In the genomic region with DNA sequence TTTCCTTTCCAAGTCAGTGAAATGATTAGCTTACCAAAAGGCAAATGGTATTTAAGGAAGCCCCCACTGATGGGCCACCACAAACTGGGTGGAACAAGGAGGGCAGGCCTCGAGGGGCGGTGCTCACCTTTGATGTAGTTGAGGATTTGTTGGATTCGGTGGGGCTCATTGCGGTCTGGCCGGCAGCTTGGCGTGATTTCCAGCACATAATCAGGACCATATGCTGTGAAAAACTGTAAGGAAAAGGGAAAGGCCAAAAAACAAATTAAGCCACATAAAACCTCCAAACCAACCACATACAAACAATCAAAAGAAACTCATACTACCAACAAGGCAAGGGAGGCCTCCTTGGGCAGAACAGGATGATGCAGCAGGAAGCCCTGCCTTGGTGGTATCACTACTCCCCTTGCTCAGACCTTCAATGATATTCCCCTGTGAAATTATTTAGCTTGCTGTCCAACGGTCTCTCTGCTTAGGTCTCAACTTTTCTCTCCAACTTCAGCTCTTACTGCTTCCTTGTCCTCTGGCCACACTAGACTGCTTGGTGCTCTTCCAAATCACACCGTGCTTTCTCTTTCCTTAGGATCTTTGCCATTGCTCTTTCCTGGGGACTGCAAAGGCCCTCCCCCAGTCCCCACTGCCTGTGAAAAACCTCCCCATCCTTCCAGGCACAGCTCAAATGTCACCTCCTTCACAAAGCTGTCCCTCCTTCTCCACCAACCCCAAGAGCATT, we compare ENCODE assay signal across 25 cellular contexts. TPM values are rescaled to one million over a fixed set of nuclear protein-coding genes. Genes with fewer than 3 reads are reported as not detected.
DNase-seq lines count a peak whose midpoint lies in the region; TF ChIP-seq lines count a peak whose summit lies in the region.
"Had no signal": no experiment of that assay in that cellular context is flagged by ENCODE, and none has a peak within 500 bp of the region (broad histone marks: within the 10 kb centered on the region; RNA-seq: fewer than 3 reads in every experiment).

No MANE protein-coding gene starts in this region.

- H3K36me3 ChIP-seq in left ventricle myocardium inferior: peaks cover 2% of the 10 kb centered on the region
- H3K36me3 ChIP-seq: right lobe of liver had no signal

- DNase-seq in AG09309 (ENCODE audit: low read depth) (peak; percentile 16), GM04504 (ENCODE audit: low read depth) (peak; percentile 16), cerebellar cortex (ENCODE audit: low spot score) (peak; percentile 25), left ventricle myocardium inferior (peak; percentile 13), substantia nigra (lab: John Stamatoyannopoulos, UW) (no peak), NCI-H524 treated with DMSO at 0.1 percent for 48 hours (lab: John Stamatoyannopoulos, UW) (no peak), ureter (ENCODE audit: low spot score) (no peak)
- DNase-seq in activated T-cell treated with anti-CD3 and anti-CD28 coated beads, Interleukin-2, amount 50 U/mL, for 48 hours: no peak
- DNase-seq: activated CD4-positive, alpha-beta T cell treated with anti-CD3 and anti-CD28 coated beads, Interleukin-2, amount 50 U/mL, for 1 hour; CD8-positive, alpha-beta memory T cell; effector CD4-positive, alpha-beta T cell; H9; NCI-H146; NCI-H2171; NCI-H524; NK-92 treated with Interleukin-12 subunit alpha and Interleukin-12 subunit beta, amount 100 ng/mL, for 24 hours; posterior cingulate gyrus; right lobe of liver; stimulated activated CD4-positive, alpha-beta T cell treated with anti-CD3 and anti-CD28 coated beads, Interleukin-4, amount 100 ng/mL, for 4 hours; stimulated activated naive CD4-positive, alpha-beta T cell had no signal

- H3K27me3 ChIP-seq in left ventricle myocardium inferior (ENCODE audit: low read depth): no peaks in the 10 kb centered on the region
- H3K27me3 ChIP-seq: right lobe of liver had no signal

- no peaks in the 10 kb centered on the region for H3K4me1 ChIP-seq in left ventricle myocardium inferior
- H3K4me1 ChIP-seq: right lobe of liver had no signal

- TF ChIP-seq CTCF in AG09309 (IDR thresholded peaks at IDR 0.05; ENCODE audit: control insufficient read depth, insufficient read depth, low read depth, low read length, missing control alignments): no peak
- no peak for TF ChIP-seq CTCF in left ventricle myocardium inferior (IDR thresholded peaks at IDR 0.05; ENCODE audit: borderline replicate concordance)

- peak overlapping the region; percentile 16 for H3K27ac ChIP-seq in left ventricle myocardium inferior (replicated peaks)
- no peak overlapping the region for H3K27ac ChIP-seq in substantia nigra (ENCODE audit: low read depth, low read length, poor library complexity, severe bottlenecking)
- H3K27ac ChIP-seq: KMS-11, right lobe of liver had no signal

- H3K9me3 ChIP-seq in left ventricle myocardium inferior (replicated peaks): no peaks in the 10 kb centered on the region
- H3K9me3 ChIP-seq: right lobe of liver had no signal

- intact Hi-C loops in left ventricle myocardium inferior (cut with micrococcal nuclease): no loop called here

- H3K4me3 ChIP-seq in AG09309 (ENCODE audit: control insufficient read depth, low read depth, low read length) (no peak overlapping the region), left ventricle myocardium inferior (no peak overlapping the region)
- H3K4me3 ChIP-seq: GM12878, lung, right lobe of liver had no signal

RNA-seq across cellular contexts. Expression of a gene that starts 46.1 kb away (rescaled TPM):
- not detected for total RNA-seq in left ventricle myocardium inferior
- total RNA-seq in ureter: not detected
- total RNA-seq: CD8-positive, alpha-beta memory T cell; epithelial cell of proximal tubule; GM12878; kidney epithelial cell; right lobe of liver had no signal

Comparison
In these comparisons a context has a peak if more than half of its experiments do, and no peak if none do; other contexts are left out.
1. DNase-seq: peak in AG09309 (single experiment), GM04504 (single experiment), cerebellar cortex (single experiment) and left ventricle myocardium inferior (single experiment); none in activated T-cell treated with anti-CD3 and anti-CD28 coated beads, Interleukin-2, amount 50 U/mL, for 48 hours (0 of 2), substantia nigra (0 of 49), NCI-H524 treated with DMSO at 0.1 percent for 48 hours (single experiment) and ureter (single experiment).